ENCODE assay signal across 7 cellular contexts in the genomic region with DNA sequence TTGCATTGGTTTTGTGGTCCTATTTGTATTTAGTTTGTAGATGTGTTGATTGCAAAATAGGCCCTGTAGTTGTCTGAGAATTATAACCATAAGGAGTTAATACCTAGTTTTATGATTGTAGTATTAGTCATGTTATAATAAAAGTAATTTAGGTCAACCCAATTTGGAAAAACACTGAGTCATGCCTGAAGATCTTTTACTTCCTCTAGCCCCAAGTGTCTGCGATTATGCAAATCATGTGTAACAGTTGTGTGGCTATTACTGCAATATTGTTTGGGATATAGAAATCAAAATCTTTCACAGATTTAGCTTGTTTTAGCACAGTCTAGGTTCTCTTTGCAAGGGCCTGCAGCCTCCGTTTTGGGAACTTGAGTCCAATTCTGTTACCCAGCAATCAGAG. TPM values are rescaled to one million over a fixed set of nuclear protein-coding genes. Genes with fewer than 3 reads are reported as not detected.
DNase-seq lines count a peak whose midpoint lies in the region; ATAC-seq and TF ChIP-seq lines count a peak whose summit lies in the region.

No MANE protein-coding gene starts in this region.

- peak overlapping the region; percentile 58 for H3K9ac ChIP-seq in SK-N-MC (ENCODE audit: insufficient read length)

- H3K36me3 ChIP-seq in SK-N-MC (ENCODE audit: insufficient read depth, low read length) (peaks cover 42% of the 10 kb centered on the region), heart right ventricle (peaks cover 0 to 11% (median 1%) of the 10 kb centered on the region in 9 donors), HAP-1 (replicated peaks) (peaks cover 2% of the 10 kb centered on the region; the same call in 1 of the 2 replicates)

- H3K4me1 ChIP-seq in heart right ventricle = peaks cover 2 to 38% (median 18%) of the 10 kb centered on the region in 9 donors
- no peaks in the 10 kb centered on the region; the same call in 1 of the 2 replicates for H3K4me1 ChIP-seq in HAP-1

- H3K9me3 ChIP-seq in SK-N-MC (ENCODE audit: low read depth, low read length) = no peaks in the 10 kb centered on the region
- H3K9me3 ChIP-seq in heart right ventricle = no peaks in the 10 kb centered on the region
- no peaks in the 10 kb centered on the region for H3K9me3 ChIP-seq in HAP-1

- intact Hi-C loops in heart right ventricle (cut with DNase I) = loop anchor here in 1 of 10 donors (10.0 kb wide), 1 partner anchor 506 kb away; no protein-coding TSS in a partner anchor

- ATAC-seq in GM18870 (IDR thresholded peaks at IDR 0.05; ENCODE audit: unreplicated experiment) (peak; percentile 86), HG02973 (IDR thresholded peaks at IDR 0.05; ENCODE audit: unreplicated experiment) (peak; percentile 83), heart right ventricle (peak in 6 of 8 donors; percentile 50 to 82 (median 68))

- 50 to 78% methylated on average over 2 of the region's 2 CpGs for WGBS in heart right ventricle, 2 donors

- DNase-seq in SK-N-MC (ENCODE audit: low read depth, low spot score) (no peak), heart right ventricle (no peak), HAP-1 (ENCODE audit: low spot score in 2 of 2) (no peak), HuH-7.5 (ENCODE audit: low spot score) (no peak)
- DNase-seq in activated CD4-positive, alpha-beta T cell treated with anti-CD3 and anti-CD28 coated beads, Interleukin-2, amount 50 U/mL, for 4 hours = no peak

- in situ Hi-C loops in HAP-1 (cut with MboI; ENCODE audit: low sequenced_read_pairs) = no loop called here

- no peaks in the 10 kb centered on the region for H3K27me3 ChIP-seq in heart right ventricle
- H3K27me3 ChIP-seq in HAP-1 (ENCODE audit: low read depth) = no peaks in the 10 kb centered on the region

- H3K4me3 ChIP-seq in SK-N-MC (peak overlapping the region; percentile 39), heart right ventricle (no peak overlapping the region), HAP-1 (no peak overlapping the region)

- H3K27ac ChIP-seq in SK-N-MC (peak overlapping the region; percentile 93), heart right ventricle (peak overlapping the region in 9 of 10 donors; percentile 1 to 85 (median 54))

- TF ChIP-seq CTCF in heart right ventricle (IDR thresholded peaks at IDR 0.05) = no peak

RNA-seq across cellular contexts. Expression of gene SRD5A3, which starts 12.6 kb away (rescaled TPM):
- total RNA-seq in heart right ventricle = 10 to 100 TPM in 4 of 10 donors, 1 to 10 TPM in 6; 4.4 to 14.6 (median 7.7) TPM
- polyA plus RNA-seq in heart right ventricle = 10 to 100 TPM in 1 of 2 donors, 1 to 10 TPM in 1; 5.0 to 11.4 TPM

RNA-seq across cellular contexts. Expression of gene TMEM165, which starts 37.1 kb away (rescaled TPM):
- total RNA-seq in heart right ventricle = 10 to 100 TPM; 30.3 to 86.3 (median 34.6) TPM
- 10 to 100 TPM; 49.6 to 65.1 TPM for polyA plus RNA-seq in heart right ventricle
